ENCODE assay signal across 1 cellular context in genomic region chr6:129284225-129284624, GRCh38.
TF ChIP-seq lines count a peak whose summit lies in the region.

No MANE protein-coding gene starts in this region.

TF ChIP-seq in GM23338, 12 proteins besides CTCF, POLR2A, EP300 and RAD21 (continued from another document):
- TF ChIP-seq ZNF462 (CRISPR knock-in tag; IDR thresholded peaks at IDR 0.05) (no peak), EZH2 (IDR thresholded peaks at IDR 0.05; ENCODE audit: low read depth, unreplicated experiment) (no peak)
